In genomic region chr3:24389108-24390090, GRCh38 we compare ENCODE assay signal across 1 cellular context.
TF ChIP-seq lines count a peak whose summit lies in the region.

No MANE protein-coding gene starts in this region.

TF ChIP-seq in GM23338, 12 proteins besides CTCF, POLR2A, EP300 and RAD21 (continued from another document):
- TF ChIP-seq, protein P1, sequence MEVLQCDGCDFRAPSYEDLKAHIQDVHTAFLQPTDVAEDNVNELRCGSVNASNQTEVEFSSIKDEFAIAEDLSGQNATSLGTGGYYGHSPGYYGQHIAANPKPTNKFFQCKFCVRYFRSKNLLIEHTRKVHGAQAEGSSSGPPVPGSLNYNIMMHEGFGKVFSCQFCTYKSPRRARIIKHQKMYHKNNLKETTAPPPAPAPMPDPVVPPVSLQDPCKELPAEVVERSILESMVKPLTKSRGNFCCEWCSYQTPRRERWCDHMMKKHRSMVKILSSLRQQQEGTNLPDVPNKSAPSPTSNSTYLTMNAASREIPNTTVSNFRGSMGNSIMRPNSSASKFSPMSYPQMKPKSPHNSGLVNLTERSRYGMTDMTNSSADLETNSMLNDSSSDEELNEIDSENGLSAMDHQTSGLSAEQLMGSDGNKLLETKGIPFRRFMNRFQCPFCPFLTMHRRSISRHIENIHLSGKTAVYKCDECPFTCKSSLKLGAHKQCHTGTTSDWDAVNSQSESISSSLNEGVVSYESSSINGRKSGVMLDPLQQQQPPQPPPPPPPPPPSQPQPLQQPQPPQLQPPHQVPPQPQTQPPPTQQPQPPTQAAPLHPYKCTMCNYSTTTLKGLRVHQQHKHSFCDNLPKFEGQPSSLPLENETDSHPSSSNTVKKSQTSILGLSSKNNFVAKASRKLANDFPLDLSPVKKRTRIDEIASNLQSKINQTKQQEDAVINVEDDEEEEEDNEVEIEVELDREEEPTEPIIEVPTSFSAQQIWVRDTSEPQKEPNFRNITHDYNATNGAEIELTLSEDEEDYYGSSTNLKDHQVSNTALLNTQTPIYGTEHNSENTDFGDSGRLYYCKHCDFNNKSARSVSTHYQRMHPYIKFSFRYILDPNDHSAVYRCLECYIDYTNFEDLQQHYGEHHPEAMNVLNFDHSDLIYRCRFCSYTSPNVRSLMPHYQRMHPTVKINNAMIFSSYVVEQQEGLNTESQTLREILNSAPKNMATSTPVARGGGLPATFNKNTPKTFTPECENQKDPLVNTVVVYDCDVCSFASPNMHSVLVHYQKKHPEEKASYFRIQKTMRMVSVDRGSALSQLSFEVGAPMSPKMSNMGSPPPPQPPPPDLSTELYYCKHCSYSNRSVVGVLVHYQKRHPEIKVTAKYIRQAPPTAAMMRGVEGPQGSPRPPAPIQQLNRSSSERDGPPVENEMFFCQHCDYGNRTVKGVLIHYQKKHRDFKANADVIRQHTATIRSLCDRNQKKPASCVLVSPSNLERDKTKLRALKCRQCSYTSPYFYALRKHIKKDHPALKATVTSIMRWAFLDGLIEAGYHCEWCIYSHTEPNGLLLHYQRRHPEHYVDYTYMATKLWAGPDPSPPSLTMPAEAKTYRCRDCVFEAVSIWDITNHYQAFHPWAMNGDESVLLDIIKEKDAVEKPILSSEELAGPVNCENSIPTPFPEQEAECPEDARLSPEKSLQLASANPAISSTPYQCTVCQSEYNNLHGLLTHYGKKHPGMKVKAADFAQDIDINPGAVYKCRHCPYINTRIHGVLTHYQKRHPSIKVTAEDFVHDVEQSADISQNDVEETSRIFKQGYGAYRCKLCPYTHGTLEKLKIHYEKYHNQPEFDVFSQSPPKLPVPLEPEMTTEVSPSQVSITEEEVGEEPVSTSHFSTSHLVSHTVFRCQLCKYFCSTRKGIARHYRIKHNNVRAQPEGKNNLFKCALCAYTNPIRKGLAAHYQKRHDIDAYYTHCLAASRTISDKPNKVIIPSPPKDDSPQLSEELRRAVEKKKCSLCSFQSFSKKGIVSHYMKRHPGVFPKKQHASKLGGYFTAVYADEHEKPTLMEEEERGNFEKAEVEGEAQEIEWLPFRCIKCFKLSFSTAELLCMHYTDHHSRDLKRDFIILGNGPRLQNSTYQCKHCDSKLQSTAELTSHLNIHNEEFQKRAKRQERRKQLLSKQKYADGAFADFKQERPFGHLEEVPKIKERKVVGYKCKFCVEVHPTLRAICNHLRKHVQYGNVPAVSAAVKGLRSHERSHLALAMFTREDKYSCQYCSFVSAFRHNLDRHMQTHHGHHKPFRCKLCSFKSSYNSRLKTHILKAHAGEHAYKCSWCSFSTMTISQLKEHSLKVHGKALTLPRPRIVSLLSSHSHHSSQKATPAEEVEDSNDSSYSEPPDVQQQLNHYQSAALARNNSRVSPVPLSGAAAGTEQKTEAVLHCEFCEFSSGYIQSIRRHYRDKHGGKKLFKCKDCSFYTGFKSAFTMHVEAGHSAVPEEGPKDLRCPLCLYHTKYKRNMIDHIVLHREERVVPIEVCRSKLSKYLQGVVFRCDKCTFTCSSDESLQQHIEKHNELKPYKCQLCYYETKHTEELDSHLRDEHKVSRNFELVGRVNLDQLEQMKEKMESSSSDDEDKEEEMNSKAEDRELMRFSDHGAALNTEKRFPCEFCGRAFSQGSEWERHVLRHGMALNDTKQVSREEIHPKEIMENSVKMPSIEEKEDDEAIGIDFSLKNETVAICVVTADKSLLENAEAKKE (CRISPR knock-in tag; IDR thresholded peaks at IDR 0.05) = no peak
- no peak for TF ChIP-seq JUNB (IDR thresholded peaks at IDR 0.05; ENCODE audit: unreplicated experiment)
- no peak for TF ChIP-seq ETS1 (IDR thresholded peaks at IDR 0.05)
TF ChIP-seq in GM23338: peak in this region for 0.
